In the genomic region with DNA sequence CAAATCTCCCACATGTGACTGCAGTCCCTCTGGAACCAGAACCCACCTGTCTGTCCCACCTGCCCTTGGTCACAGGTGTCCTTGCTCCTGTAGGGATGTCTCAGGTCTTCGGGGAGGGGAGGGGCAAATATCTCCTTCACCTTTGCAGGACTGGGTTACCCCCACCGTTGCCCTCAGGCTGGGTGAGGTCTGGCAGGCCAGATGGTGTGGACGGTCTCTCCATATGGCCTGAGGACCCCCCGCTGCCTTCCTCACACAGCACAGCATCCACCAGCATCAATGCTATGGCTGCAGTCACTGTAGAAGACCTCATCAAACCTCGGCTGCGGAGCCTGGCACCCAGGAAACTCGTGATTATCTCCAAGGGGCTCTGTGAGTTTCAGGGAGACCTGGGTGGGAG, we compare ENCODE assay signal across 25 cellular contexts. TPM values are rescaled to one million over a fixed set of nuclear protein-coding genes. Genes with fewer than 3 reads are reported as not detected.
"Had no signal": no experiment of that assay in that cellular context is flagged by ENCODE, and none has a peak within 500 bp of the region (broad histone marks: within the 10 kb centered on the region; RNA-seq: fewer than 3 reads in every experiment).

No MANE protein-coding gene starts in this region.

- H3K4me1 ChIP-seq: foreskin keratinocyte, left ventricle myocardium inferior, neural progenitor cell, prostate gland, testis had no signal

- H3K4me3 ChIP-seq: hepatocyte, left ventricle myocardium inferior, neural progenitor cell, prostate gland, testis had no signal

- DNase-seq: activated CD4-positive, alpha-beta T cell treated with anti-CD3 and anti-CD28 coated beads, Interleukin-2, amount 50 U/mL, for 1 hour; activated CD4-positive, CD25-positive, alpha-beta regulatory T cell treated with anti-CD3 and anti-CD28 coated beads, Interleukin-2, amount 50 U/mL, for 72 hours; activated CD8-positive, alpha-beta T cell treated with anti-CD3 and anti-CD28 coated beads, Interleukin-2, amount 10 ng/mL, durations not matched to agents 7 days and 5 days; activated gamma-delta T cell; anterior cingulate cortex; dermis blood vessel endothelial cell; effector CD8-positive, alpha-beta T cell; erythroblast; foreskin keratinocyte; immature natural killer cell; left ventricle myocardium inferior; naive thymus-derived CD8-positive, alpha-beta T cell; stimulated activated CD4-positive, alpha-beta T cell treated with anti-CD3 and anti-CD28 coated beads, Interleukin-2, amount 100 ng/mL, for 48 hours; stimulated activated CD8-positive, alpha-beta memory T cell treated with anti-CD3 and anti-CD28 coated beads, Interleukin-4, amount 100 ng/mL, for 48 hours; stimulated activated naive B cell treated with anti-CD40 and anti-IgM and Interleukin-4, amounts not matched to agents 10 μg/mL and 1 μg/mL and 100 μg/mL, for 72 hours; testis had no signal

- H3K36me3 ChIP-seq: left ventricle myocardium inferior, neural progenitor cell, prostate gland had no signal

- H3K9me3 ChIP-seq: left ventricle myocardium inferior, prostate gland, testis had no signal

- H3K27ac ChIP-seq: foreskin keratinocyte, hepatocyte, left ventricle myocardium inferior, neural progenitor cell, prostate gland, testis, VCaP had no signal

- H3K27me3 ChIP-seq: foreskin keratinocyte, hepatocyte, neural progenitor cell, testis had no signal

- ATAC-seq: activated CD8-positive, alpha-beta T cell treated with anti-CD3 and anti-CD28 coated beads, Interleukin-2, amount 10 ng/mL, durations not matched to agents 7 days and 5 days; foreskin keratinocyte; naive thymus-derived CD8-positive, alpha-beta T cell; stimulated activated naive B cell treated with anti-CD40 and anti-IgM and Interleukin-4, amounts not matched to agents 10 μg/mL and 1 μg/mL and 100 μg/mL, for 72 hours had no signal

RNA-seq across cellular contexts. Expression of a gene that starts 10.0 kb away (rescaled TPM):
- total RNA-seq: cardiac septum, dermis blood vessel endothelial cell, glomerular endothelial cell, left ventricle myocardium inferior, lung microvascular endothelial cell, mesothelial cell of epicardium, osteocyte had no signal
- polyA plus RNA-seq: foreskin keratinocyte, hepatocyte had no signal
